ENCODE assay signal across 7 cellular contexts in genomic region chr16:22537996-22538395, GRCh38. TPM values are rescaled to one million over a fixed set of nuclear protein-coding genes. Genes with fewer than 3 reads are reported as not detected.
A peak's percentile ranks its signal among the peaks of the same experiment; 100 is the strongest.
DNase-seq lines count a peak whose midpoint lies in the region; ATAC-seq and TF ChIP-seq lines count a peak whose summit lies in the region.
"Not testable (repeated sequence)": the region's sequence is repeated elsewhere in the genome, so short reads cannot be mapped to it uniquely, and the experiment has no call there.

No MANE protein-coding gene starts in this region.

- not testable (repeated sequence) for H2AFZ ChIP-seq in GM23338

- CTCF ChIA-PET in activated naive CD4-positive, alpha-beta T cell treated with anti-CD3 and anti-CD28 coated beads for 36 hours (lab: Charles Lee): not testable (repeated sequence)

- not testable (repeated sequence) for H3K4me3 Mint-ChIP-seq in GM23338; activated CD4-positive, alpha-beta T cell treated with anti-CD3 and anti-CD28 coated beads, Interleukin-2, amount 10 ng/mL, durations not matched to agents 24 days and 14 days; activated naive CD4-positive, alpha-beta T cell treated with anti-CD3 and anti-CD28 coated beads for 36 hours; osteocyte (ENCODE audit: unreplicated experiment)

- H3K36me3 ChIP-seq in GM23338 (ENCODE audit: insufficient read depth); lung (ENCODE audit: control insufficient read depth in 2 of 2, insufficient read depth in 2 of 2, low read length in 2 of 2): not testable (repeated sequence)

- H3K27ac Mint-ChIP-seq in GM23338: 0 out of 2 replicates have a peak overlapping the region, but pooled peaks have one; percentile 65
- H3K27ac Mint-ChIP-seq in activated CD4-positive, alpha-beta T cell treated with anti-CD3 and anti-CD28 coated beads, Interleukin-2, amount 10 ng/mL, durations not matched to agents 24 days and 14 days; osteocyte (ENCODE audit: unreplicated experiment): not testable (repeated sequence)
- H3K27ac Mint-ChIP-seq in activated naive CD4-positive, alpha-beta T cell treated with anti-CD3 and anti-CD28 coated beads for 36 hours: peak overlapping the region; percentile 14

- H4K20me1 ChIP-seq in GM23338 (replicated peaks; ENCODE audit: insufficient read depth): not testable (repeated sequence)

- H3F3A ChIP-seq in GM23338 (replicated peaks; ENCODE audit: low read depth): not testable (repeated sequence)

- not testable (repeated sequence) for H3K27me3 ChIP-seq in GM23338 (ENCODE audit: insufficient read depth); lung (ENCODE audit: control insufficient read depth, insufficient read depth)

- not testable (repeated sequence) for H3K36me3 Mint-ChIP-seq in GM23338 (ENCODE audit: low read depth); activated CD4-positive, alpha-beta T cell treated with anti-CD3 and anti-CD28 coated beads, Interleukin-2, amount 10 ng/mL, durations not matched to agents 24 days and 14 days (ENCODE audit: low read depth); activated naive CD4-positive, alpha-beta T cell treated with anti-CD3 and anti-CD28 coated beads for 36 hours (ENCODE audit: low read depth); osteocyte (ENCODE audit: unreplicated experiment)

- not testable (repeated sequence) for H3K4me1 Mint-ChIP-seq in GM23338; activated CD4-positive, alpha-beta T cell treated with anti-CD3 and anti-CD28 coated beads, Interleukin-2, amount 10 ng/mL, durations not matched to agents 24 days and 14 days; activated naive CD4-positive, alpha-beta T cell treated with anti-CD3 and anti-CD28 coated beads for 36 hours (ENCODE audit: low read depth); osteocyte (ENCODE audit: unreplicated experiment)

- not testable (repeated sequence) for H3K4me2 ChIP-seq in GM23338

- ATAC-seq in GM23338; left ventricle myocardium superior; lung (ENCODE audit: insufficient read depth, low FRiP score): not testable (repeated sequence)

- intact Hi-C loops in activated CD4-positive, alpha-beta T cell treated with anti-CD3 and anti-CD28 coated beads, Interleukin-2, amount 10 ng/mL, durations not matched to agents 24 days and 14 days (cut with micrococcal nuclease); activated naive CD4-positive, alpha-beta T cell treated with anti-CD3 and anti-CD28 coated beads for 36 hours (cut with micrococcal nuclease); left ventricle myocardium superior (cut with micrococcal nuclease): not testable (repeated sequence)

- 82 to 88% methylated on average over 4 of the region's 4 CpGs for WGBS in lung, 2 donors

- not testable (repeated sequence) for TF ChIP-seq CTCF in GM23338 (conservative IDR thresholded peaks at IDR 0.05; ENCODE audit: low read depth in 2 of 2); lung (IDR thresholded peaks at IDR 0.05; ENCODE audit: control extremely low read depth, extremely low read depth); osteocyte (IDR thresholded peaks at IDR 0.05)

- H3K9me2 ChIP-seq in GM23338 (ENCODE audit: insufficient read depth): not testable (repeated sequence)

- not testable (repeated sequence) for H3K4me1 ChIP-seq in GM23338 (ENCODE audit: insufficient read depth); lung (ENCODE audit: control insufficient read depth in 2 of 2, insufficient read depth in 2 of 2, low read length in 2 of 2)

- not testable (repeated sequence) for H3K27ac ChIP-seq in GM23338 (ENCODE audit: low read depth); lung (ENCODE audit: low read depth in 1 of 2, low read length in 1 of 2)

- not testable (repeated sequence) for H3K79me2 ChIP-seq in GM23338 (replicated peaks; ENCODE audit: insufficient read depth)

- DNase-seq in GM23338 (ENCODE audit: low spot score) (peak; percentile 8), NCI-H82 (lab: John Stamatoyannopoulos, UW) (peak; percentile 9), left ventricle myocardium superior (peak; percentile 11), lung (ENCODE audit: low spot score) (peak; percentile 28), osteocyte (ENCODE audit: extremely low spot score, unreplicated experiment) (peak; percentile 77)
- DNase-seq in activated CD4-positive, alpha-beta T cell treated with anti-CD3 and anti-CD28 coated beads, Interleukin-2, amount 10 ng/mL, durations not matched to agents 24 days and 14 days: peak; percentile 56
- not testable (repeated sequence) for DNase-seq in activated naive CD4-positive, alpha-beta T cell treated with anti-CD3 and anti-CD28 coated beads for 36 hours

- not testable (repeated sequence) for H3K4me3 ChIP-seq in GM23338, lung

- not testable (repeated sequence) for H3K9me3 ChIP-seq in lung (ENCODE audit: control insufficient read depth in 2 of 2, insufficient read depth in 1 of 2, low read length in 1 of 2)

- H3K9me3 Mint-ChIP-seq in GM23338; activated CD4-positive, alpha-beta T cell treated with anti-CD3 and anti-CD28 coated beads, Interleukin-2, amount 10 ng/mL, durations not matched to agents 24 days and 14 days; activated naive CD4-positive, alpha-beta T cell treated with anti-CD3 and anti-CD28 coated beads for 36 hours; osteocyte (ENCODE audit: unreplicated experiment): not testable (repeated sequence)

- H3K27me3 Mint-ChIP-seq in GM23338 (ENCODE audit: insufficient read depth, low read depth, poor library complexity); activated CD4-positive, alpha-beta T cell treated with anti-CD3 and anti-CD28 coated beads, Interleukin-2, amount 10 ng/mL, durations not matched to agents 24 days and 14 days; activated naive CD4-positive, alpha-beta T cell treated with anti-CD3 and anti-CD28 coated beads for 36 hours (ENCODE audit: low read depth); osteocyte (ENCODE audit: unreplicated experiment): not testable (repeated sequence)

TF ChIP-seq in GM23338, 12 proteins besides CTCF, POLR2A, EP300 and RAD21:
- TF ChIP-seq POLR2AphosphoS5 (IDR thresholded peaks at IDR 0.05; ENCODE audit: low read depth): peak; percentile 19; the same call in 1 of the 2 replicates

RNA-seq across cellular contexts. Expression of gene NPIPB5, which starts 27.3 kb away (rescaled TPM):
- 271 and 308 TPM in 2 replicates for total RNA-seq in GM23338 (2014; rRNA removed; shearing (Covaris generic))
- polyA plus RNA-seq in GM23338 (2016; fragmentation: Nextera tagmentation; extraction: Ambion mirVana): 97.8 and 144 TPM in 2 replicates
- total RNA-seq in activated CD4-positive, alpha-beta T cell treated with anti-CD3 and anti-CD28 coated beads, Interleukin-2, amount 10 ng/mL, durations not matched to agents 24 days and 14 days: 318 and 346 TPM in 2 replicates
- total RNA-seq in activated naive CD4-positive, alpha-beta T cell treated with anti-CD3 and anti-CD28 coated beads for 36 hours: 100 to 1,000 TPM; 131 to 140 TPM
- total RNA-seq in left ventricle myocardium superior: 30.5 TPM
- total RNA-seq in lung: 100 to 1,000 TPM; 226 to 338 TPM
- 100 to 1,000 TPM in 1 of 2 donors, 10 to 100 TPM in 1; 56.4 to 101 TPM for polyA plus RNA-seq in lung
- 200 and 207 TPM in 2 replicates for total RNA-seq in osteocyte
